In genomic region chr2:230671117-230671516, GRCh38 we compare ENCODE assay signal across 2 cellular contexts.
TF ChIP-seq lines count a peak whose summit lies in the region.

No MANE protein-coding gene starts in this region.

TF ChIP-seq in GM23338, 12 proteins besides CTCF, POLR2A, EP300 and RAD21:
- TF ChIP-seq, protein P1, sequence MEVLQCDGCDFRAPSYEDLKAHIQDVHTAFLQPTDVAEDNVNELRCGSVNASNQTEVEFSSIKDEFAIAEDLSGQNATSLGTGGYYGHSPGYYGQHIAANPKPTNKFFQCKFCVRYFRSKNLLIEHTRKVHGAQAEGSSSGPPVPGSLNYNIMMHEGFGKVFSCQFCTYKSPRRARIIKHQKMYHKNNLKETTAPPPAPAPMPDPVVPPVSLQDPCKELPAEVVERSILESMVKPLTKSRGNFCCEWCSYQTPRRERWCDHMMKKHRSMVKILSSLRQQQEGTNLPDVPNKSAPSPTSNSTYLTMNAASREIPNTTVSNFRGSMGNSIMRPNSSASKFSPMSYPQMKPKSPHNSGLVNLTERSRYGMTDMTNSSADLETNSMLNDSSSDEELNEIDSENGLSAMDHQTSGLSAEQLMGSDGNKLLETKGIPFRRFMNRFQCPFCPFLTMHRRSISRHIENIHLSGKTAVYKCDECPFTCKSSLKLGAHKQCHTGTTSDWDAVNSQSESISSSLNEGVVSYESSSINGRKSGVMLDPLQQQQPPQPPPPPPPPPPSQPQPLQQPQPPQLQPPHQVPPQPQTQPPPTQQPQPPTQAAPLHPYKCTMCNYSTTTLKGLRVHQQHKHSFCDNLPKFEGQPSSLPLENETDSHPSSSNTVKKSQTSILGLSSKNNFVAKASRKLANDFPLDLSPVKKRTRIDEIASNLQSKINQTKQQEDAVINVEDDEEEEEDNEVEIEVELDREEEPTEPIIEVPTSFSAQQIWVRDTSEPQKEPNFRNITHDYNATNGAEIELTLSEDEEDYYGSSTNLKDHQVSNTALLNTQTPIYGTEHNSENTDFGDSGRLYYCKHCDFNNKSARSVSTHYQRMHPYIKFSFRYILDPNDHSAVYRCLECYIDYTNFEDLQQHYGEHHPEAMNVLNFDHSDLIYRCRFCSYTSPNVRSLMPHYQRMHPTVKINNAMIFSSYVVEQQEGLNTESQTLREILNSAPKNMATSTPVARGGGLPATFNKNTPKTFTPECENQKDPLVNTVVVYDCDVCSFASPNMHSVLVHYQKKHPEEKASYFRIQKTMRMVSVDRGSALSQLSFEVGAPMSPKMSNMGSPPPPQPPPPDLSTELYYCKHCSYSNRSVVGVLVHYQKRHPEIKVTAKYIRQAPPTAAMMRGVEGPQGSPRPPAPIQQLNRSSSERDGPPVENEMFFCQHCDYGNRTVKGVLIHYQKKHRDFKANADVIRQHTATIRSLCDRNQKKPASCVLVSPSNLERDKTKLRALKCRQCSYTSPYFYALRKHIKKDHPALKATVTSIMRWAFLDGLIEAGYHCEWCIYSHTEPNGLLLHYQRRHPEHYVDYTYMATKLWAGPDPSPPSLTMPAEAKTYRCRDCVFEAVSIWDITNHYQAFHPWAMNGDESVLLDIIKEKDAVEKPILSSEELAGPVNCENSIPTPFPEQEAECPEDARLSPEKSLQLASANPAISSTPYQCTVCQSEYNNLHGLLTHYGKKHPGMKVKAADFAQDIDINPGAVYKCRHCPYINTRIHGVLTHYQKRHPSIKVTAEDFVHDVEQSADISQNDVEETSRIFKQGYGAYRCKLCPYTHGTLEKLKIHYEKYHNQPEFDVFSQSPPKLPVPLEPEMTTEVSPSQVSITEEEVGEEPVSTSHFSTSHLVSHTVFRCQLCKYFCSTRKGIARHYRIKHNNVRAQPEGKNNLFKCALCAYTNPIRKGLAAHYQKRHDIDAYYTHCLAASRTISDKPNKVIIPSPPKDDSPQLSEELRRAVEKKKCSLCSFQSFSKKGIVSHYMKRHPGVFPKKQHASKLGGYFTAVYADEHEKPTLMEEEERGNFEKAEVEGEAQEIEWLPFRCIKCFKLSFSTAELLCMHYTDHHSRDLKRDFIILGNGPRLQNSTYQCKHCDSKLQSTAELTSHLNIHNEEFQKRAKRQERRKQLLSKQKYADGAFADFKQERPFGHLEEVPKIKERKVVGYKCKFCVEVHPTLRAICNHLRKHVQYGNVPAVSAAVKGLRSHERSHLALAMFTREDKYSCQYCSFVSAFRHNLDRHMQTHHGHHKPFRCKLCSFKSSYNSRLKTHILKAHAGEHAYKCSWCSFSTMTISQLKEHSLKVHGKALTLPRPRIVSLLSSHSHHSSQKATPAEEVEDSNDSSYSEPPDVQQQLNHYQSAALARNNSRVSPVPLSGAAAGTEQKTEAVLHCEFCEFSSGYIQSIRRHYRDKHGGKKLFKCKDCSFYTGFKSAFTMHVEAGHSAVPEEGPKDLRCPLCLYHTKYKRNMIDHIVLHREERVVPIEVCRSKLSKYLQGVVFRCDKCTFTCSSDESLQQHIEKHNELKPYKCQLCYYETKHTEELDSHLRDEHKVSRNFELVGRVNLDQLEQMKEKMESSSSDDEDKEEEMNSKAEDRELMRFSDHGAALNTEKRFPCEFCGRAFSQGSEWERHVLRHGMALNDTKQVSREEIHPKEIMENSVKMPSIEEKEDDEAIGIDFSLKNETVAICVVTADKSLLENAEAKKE (CRISPR knock-in tag; IDR thresholded peaks at IDR 0.05): no peak
- TF ChIP-seq EZH2phosphoT487 (IDR thresholded peaks at IDR 0.05; ENCODE audit: unreplicated experiment) (no peak), ZNF331 (CRISPR knock-in tag; IDR thresholded peaks at IDR 0.05; ENCODE audit: low read depth) (no peak), NANOG (IDR thresholded peaks at IDR 0.05; ENCODE audit: borderline replicate concordance) (no peak), ZNF114 (CRISPR knock-in tag; IDR thresholded peaks at IDR 0.05) (no peak), CREB1 (CRISPR knock-in tag; IDR thresholded peaks at IDR 0.05; ENCODE audit: low read depth) (no peak), EZH2 (IDR thresholded peaks at IDR 0.05; ENCODE audit: low read depth, unreplicated experiment) (no peak), REST (IDR thresholded peaks at IDR 0.05; ENCODE audit: unreplicated experiment) (no peak), POLR2AphosphoS5 (IDR thresholded peaks at IDR 0.05; ENCODE audit: low read depth) (no peak), JUNB (IDR thresholded peaks at IDR 0.05; ENCODE audit: unreplicated experiment) (no peak), STAT1 (IDR thresholded peaks at IDR 0.05; ENCODE audit: unreplicated experiment) (no peak)
- TF ChIP-seq, protein P2, sequence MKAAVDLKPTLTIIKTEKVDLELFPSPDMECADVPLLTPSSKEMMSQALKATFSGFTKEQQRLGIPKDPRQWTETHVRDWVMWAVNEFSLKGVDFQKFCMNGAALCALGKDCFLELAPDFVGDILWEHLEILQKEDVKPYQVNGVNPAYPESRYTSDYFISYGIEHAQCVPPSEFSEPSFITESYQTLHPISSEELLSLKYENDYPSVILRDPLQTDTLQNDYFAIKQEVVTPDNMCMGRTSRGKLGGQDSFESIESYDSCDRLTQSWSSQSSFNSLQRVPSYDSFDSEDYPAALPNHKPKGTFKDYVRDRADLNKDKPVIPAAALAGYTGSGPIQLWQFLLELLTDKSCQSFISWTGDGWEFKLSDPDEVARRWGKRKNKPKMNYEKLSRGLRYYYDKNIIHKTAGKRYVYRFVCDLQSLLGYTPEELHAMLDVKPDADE (IDR thresholded peaks at IDR 0.05): no peak

TF ChIP-seq in HepG2, 621 proteins besides CTCF, POLR2A, EP300 and RAD21:
- TF ChIP-seq ZNF264 (CRISPR knock-in tag; IDR thresholded peaks at IDR 0.05): no peak
- TF ChIP-seq, protein P3, sequence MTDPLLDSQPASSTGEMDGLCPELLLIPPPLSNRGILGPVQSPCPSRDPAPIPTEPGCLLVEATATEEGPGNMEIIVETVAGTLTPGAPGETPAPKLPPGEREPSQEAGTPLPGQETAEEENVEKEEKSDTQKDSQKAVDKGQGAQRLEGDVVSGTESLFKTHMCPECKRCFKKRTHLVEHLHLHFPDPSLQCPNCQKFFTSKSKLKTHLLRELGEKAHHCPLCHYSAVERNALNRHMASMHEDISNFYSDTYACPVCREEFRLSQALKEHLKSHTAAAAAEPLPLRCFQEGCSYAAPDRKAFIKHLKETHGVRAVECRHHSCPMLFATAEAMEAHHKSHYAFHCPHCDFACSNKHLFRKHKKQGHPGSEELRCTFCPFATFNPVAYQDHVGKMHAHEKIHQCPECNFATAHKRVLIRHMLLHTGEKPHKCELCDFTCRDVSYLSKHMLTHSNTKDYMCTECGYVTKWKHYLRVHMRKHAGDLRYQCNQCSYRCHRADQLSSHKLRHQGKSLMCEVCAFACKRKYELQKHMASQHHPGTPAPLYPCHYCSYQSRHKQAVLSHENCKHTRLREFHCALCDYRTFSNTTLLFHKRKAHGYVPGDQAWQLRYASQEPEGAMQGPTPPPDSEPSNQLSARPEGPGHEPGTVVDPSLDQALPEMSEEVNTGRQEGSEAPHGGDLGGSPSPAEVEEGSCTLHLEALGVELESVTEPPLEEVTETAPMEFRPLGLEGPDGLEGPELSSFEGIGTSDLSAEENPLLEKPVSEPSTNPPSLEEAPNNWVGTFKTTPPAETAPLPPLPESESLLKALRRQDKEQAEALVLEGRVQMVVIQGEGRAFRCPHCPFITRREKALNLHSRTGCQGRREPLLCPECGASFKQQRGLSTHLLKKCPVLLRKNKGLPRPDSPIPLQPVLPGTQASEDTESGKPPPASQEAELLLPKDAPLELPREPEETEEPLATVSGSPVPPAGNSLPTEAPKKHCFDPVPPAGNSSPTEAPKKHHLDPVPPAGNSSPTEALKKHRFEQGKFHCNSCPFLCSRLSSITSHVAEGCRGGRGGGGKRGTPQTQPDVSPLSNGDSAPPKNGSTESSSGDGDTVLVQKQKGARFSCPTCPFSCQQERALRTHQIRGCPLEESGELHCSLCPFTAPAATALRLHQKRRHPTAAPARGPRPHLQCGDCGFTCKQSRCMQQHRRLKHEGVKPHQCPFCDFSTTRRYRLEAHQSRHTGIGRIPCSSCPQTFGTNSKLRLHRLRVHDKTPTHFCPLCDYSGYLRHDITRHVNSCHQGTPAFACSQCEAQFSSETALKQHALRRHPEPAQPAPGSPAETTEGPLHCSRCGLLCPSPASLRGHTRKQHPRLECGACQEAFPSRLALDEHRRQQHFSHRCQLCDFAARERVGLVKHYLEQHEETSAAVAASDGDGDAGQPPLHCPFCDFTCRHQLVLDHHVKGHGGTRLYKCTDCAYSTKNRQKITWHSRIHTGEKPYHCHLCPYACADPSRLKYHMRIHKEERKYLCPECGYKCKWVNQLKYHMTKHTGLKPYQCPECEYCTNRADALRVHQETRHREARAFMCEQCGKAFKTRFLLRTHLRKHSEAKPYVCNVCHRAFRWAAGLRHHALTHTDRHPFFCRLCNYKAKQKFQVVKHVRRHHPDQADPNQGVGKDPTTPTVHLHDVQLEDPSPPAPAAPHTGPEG (CRISPR knock-in tag; IDR thresholded peaks at IDR 0.05): no peak
